In the genomic region with DNA sequence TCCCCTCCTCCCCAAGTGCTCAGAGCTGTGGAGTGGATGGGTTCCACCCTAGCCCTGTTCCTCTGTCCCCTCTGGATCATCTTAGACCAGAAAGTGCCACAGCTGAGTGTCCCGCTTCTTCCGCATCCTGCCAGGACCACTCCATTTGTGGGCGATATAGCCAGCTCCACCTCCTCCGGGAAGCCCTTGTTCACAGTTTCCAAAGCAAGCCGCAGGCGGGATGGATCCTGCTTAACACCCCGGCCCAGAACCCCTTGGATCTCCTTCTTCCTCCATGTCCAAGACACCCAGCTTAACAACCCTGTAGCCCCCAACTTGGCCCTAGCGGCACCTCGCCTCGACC, we compare ENCODE assay signal across 8 cellular contexts. TPM values are rescaled to one million over a fixed set of nuclear protein-coding genes. Genes with fewer than 3 reads are reported as not detected.
DNase-seq lines count a peak whose midpoint lies in the region; ATAC-seq and TF ChIP-seq lines count a peak whose summit lies in the region.

No MANE protein-coding gene starts in this region.

- no peaks in the 10 kb centered on the region for H3K9me2 ChIP-seq in HCT116 (ENCODE audit: insufficient read depth)
- H3K9me2 ChIP-seq in hepatocyte (replicated peaks; ENCODE audit: insufficient read depth) = no peaks in the 10 kb centered on the region

- H3K79me2 ChIP-seq in HCT116 (ENCODE audit: insufficient read depth, low read length) = peaks cover 25% of the 10 kb centered on the region
- H3K79me2 ChIP-seq in hepatocyte = peaks cover 36% of the 10 kb centered on the region

- POLR2A ChIA-PET in HCT116 (lab: Charles Lee) (interaction anchor here (0.9 to 1.5 kb wide), 4 partner anchors 8 to 215 kb away, joined by 3 to 4 read pairs (median 3); a partner anchor contains a TSS), WTC11 (lab: Charles Lee) (interaction anchor here (1.1 kb wide), 1 partner anchor 43 kb away, joined by 4 read pairs; a partner anchor contains a TSS)

- no peak overlapping the region for H2AFZ ChIP-seq in HCT116 (ENCODE audit: low read depth, low read length, poor library complexity, severe bottlenecking)
- peak overlapping the region; percentile 72 for H2AFZ ChIP-seq in hepatocyte

- peak overlapping the region; percentile 80 for H3K9ac ChIP-seq in HCT116 (ENCODE audit: low read length)

- H3K36me3 ChIP-seq in HCT116 (ENCODE audit: control insufficient read depth in 1 of 2, insufficient read depth in 2 of 2, low read length in 2 of 2) (peaks cover 14 to 19% of the 10 kb centered on the region in 2 experiments), hepatocyte (replicated peaks; ENCODE audit: insufficient read depth, low read depth) (no peaks in the 10 kb centered on the region), spleen (peaks cover 0 to 33% (median 5%) of the 10 kb centered on the region in 6 donors)

- ATAC-seq in HCT116 = peak; percentile 7; the same call in 1 of the 2 replicates
- peak; percentile 30; the same call in 1 of the 2 replicates for ATAC-seq in WTC11
- no peak for ATAC-seq in GM18519 (IDR thresholded peaks at IDR 0.05; ENCODE audit: low FRiP score, unreplicated experiment)

- RAD21 ChIA-PET in HCT116 (lab: Charles Lee; ENCODE audit: low non-redundant PET in 1 of 2, low total read pairs in 2 of 2, uncharacterized antibody in 2 of 2, unreplicated experiment in 2 of 2) = no interaction called here

- H3K27ac ChIP-seq in HCT116 (ENCODE audit: low read depth, low read length) (peak overlapping the region; percentile 87), hepatocyte (peak overlapping the region; percentile 91), spleen (peak overlapping the region; percentile 82 to 93 (median 90))

- H3K4me3 Mint-ChIP-seq in WTC11 = peak overlapping the region; percentile 93

- intact Hi-C loops in HCT116 (cut with micrococcal nuclease) = no loop called here
- intact Hi-C loops in spleen (cut with DNase I; ENCODE audit: low total_unique reads) = no loop called here

- H3K4me2 ChIP-seq in HCT116 (ENCODE audit: low read length) = peak overlapping the region; percentile 91
- H3K4me2 ChIP-seq in hepatocyte = peak overlapping the region; percentile 79

- TF ChIP-seq CTCF in HCT116 (IDR thresholded peaks at IDR 0.05 in 2 of 3, conservative IDR thresholded peaks at IDR 0.05 in 1 of 3; ENCODE audit: borderline replicate concordance in 1 of 3, insufficient read depth in 1 of 3, low read depth in 2 of 3, low read length in 2 of 3) (no peak), WTC11 (IDR thresholded peaks at IDR 0.05) (no peak), hepatocyte (IDR thresholded peaks at IDR 0.05; ENCODE audit: poor library complexity) (no peak), spleen (IDR thresholded peaks at IDR 0.05 in 8 of 11, conservative IDR thresholded peaks at IDR 0.05 in 3 of 11) (peak in 1 of 11 experiments; percentile 9)

- CTCF ChIA-PET in HCT116 (lab: Charles Lee) (interaction anchor here (1.4 to 1.9 kb wide), 2 partner anchors 23 to 196 kb away, joined by 3 to 7 read pairs; no protein-coding TSS in a partner anchor), WTC11 (lab: Charles Lee) (interaction anchor here (0.6 to 1.7 kb wide), 9 partner anchors 23 to 250 kb away, joined by 3 to 5 read pairs (median 3); a partner anchor contains a TSS)

- peaks cover 15% of the 10 kb centered on the region for H3K4me1 Mint-ChIP-seq in WTC11

- peaks cover 11% of the 10 kb centered on the region for H3K27me3 Mint-ChIP-seq in WTC11 (ENCODE audit: low read depth)

- H3K4me1 ChIP-seq in HCT116 (ENCODE audit: control insufficient read depth in 1 of 2, insufficient read depth in 2 of 2, low read length in 2 of 2) = peaks cover 9 to 33% of the 10 kb centered on the region in 2 experiments
- H3K4me1 ChIP-seq in hepatocyte (ENCODE audit: insufficient read depth) = peaks cover 23% of the 10 kb centered on the region
- H3K4me1 ChIP-seq in spleen = peaks cover 44 to 85% (median 72%) of the 10 kb centered on the region in 6 donors

- peaks cover 17% of the 10 kb centered on the region for H3K36me3 Mint-ChIP-seq in WTC11

- H3K4me3 ChIP-seq in HCT116 (replicated peaks in 1 of 2; ENCODE audit: low read depth in 1 of 2, low read length in 2 of 2) (peak overlapping the region; percentile 79 to 89), hepatocyte (no peak overlapping the region), spleen (peak overlapping the region; percentile 63 to 100 (median 90))

- H3K9me3 Mint-ChIP-seq in WTC11 = no peaks in the 10 kb centered on the region

- no peaks in the 10 kb centered on the region for H4K20me1 ChIP-seq in HCT116 (ENCODE audit: insufficient read depth)
- H4K20me1 ChIP-seq in hepatocyte (ENCODE audit: insufficient read depth, poor library complexity, severe bottlenecking) = no peaks in the 10 kb centered on the region

- no peak for TF ChIP-seq RAD21 in HCT116 (IDR thresholded peaks at IDR 0.05; ENCODE audit: low read depth)

- peak overlapping the region; percentile 47 for H3K27ac Mint-ChIP-seq in WTC11

- TF ChIP-seq POLR2A in HCT116 (IDR thresholded peaks at IDR 0.05; ENCODE audit: borderline replicate concordance, extremely low read depth, insufficient read depth, insufficient read length) (no peak), spleen (IDR thresholded peaks at IDR 0.05) (no peak)

- DNase-seq in HCT116 (ENCODE audit: low read depth, low spot score) = no peak
- DNase-seq in WTC11 (ENCODE audit: low spot score) = no peak
- DNase-seq in hepatocyte (ENCODE audit: low spot score) = no peak
- no peak for DNase-seq in spleen
- DNase-seq in NCI-H1105 treated with DMSO at 0.1 percent for 48 hours (lab: John Stamatoyannopoulos, UW) = no peak
- no peak for DNase-seq in activated gamma-delta T cell (lab: John Stamatoyannopoulos, UW)
- DNase-seq in DMS79 treated with DMSO at 0.1 percent for 48 hours (lab: John Stamatoyannopoulos, UW) = no peak

- 74% methylated on average over 10 of the region's 10 CpGs for WGBS in hepatocyte (ENCODE audit: low lambda C conversion rate, missing lambda C conversion rate)
- 40 to 53% (median 48%) methylated on average over 10 of the region's 10 CpGs for WGBS in spleen, 5 donors

- H3K9me3 ChIP-seq in HCT116 (ENCODE audit: control insufficient read depth in 1 of 2, insufficient read depth in 1 of 2, low read depth in 1 of 2, low read length in 2 of 2) = no peaks in the 10 kb centered on the region
- H3K9me3 ChIP-seq in hepatocyte (ENCODE audit: low read depth) = no peaks in the 10 kb centered on the region
- no peaks in the 10 kb centered on the region for H3K9me3 ChIP-seq in spleen

- H3K27me3 ChIP-seq in HCT116 (ENCODE audit: insufficient read depth, low read length) = no peaks in the 10 kb centered on the region
- no peaks in the 10 kb centered on the region for H3K27me3 ChIP-seq in hepatocyte
- no peaks in the 10 kb centered on the region for H3K27me3 ChIP-seq in spleen (replicated peaks in 1 of 7)

- BruUV-seq in HCT116 (replicated peaks; lab: Mats Ljungman, UMichigan) = TSS peak; percentile 96

TF ChIP-seq in HCT116, 20 proteins besides CTCF, POLR2A, EP300 and RAD21 (continues in another document):
- no peak for TF ChIP-seq JUND (IDR thresholded peaks at IDR 0.05)
- TF ChIP-seq, protein P1, sequence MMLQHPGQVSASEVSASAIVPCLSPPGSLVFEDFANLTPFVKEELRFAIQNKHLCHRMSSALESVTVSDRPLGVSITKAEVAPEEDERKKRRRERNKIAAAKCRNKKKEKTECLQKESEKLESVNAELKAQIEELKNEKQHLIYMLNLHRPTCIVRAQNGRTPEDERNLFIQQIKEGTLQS (IDR thresholded peaks at IDR 0.05) = no peak
- TF ChIP-seq CBX3 (IDR thresholded peaks at IDR 0.05; ENCODE audit: low read depth) = no peak
- no peak for TF ChIP-seq EZH2 (IDR thresholded peaks at IDR 0.05)
- no peak for TF ChIP-seq SRF (IDR thresholded peaks at IDR 0.05; ENCODE audit: low read depth)
- no peak for TF ChIP-seq SP1 (IDR thresholded peaks at IDR 0.05; ENCODE audit: low read depth)
- no peak for TF ChIP-seq POLR2AphosphoS5 (IDR thresholded peaks at IDR 0.05; ENCODE audit: low read depth, low read length)

TF ChIP-seq in WTC11, 78 proteins besides CTCF, POLR2A, EP300 and RAD21 (continues in another document):
- TF ChIP-seq, protein P2, sequence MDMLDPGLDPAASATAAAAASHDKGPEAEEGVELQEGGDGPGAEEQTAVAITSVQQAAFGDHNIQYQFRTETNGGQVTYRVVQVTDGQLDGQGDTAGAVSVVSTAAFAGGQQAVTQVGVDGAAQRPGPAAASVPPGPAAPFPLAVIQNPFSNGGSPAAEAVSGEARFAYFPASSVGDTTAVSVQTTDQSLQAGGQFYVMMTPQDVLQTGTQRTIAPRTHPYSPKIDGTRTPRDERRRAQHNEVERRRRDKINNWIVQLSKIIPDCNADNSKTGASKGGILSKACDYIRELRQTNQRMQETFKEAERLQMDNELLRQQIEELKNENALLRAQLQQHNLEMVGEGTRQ (CRISPR knock-in tag; IDR thresholded peaks at IDR 0.05) = no peak

RNA-seq across cellular contexts. Expression of a gene that starts 0.5 kb away (rescaled TPM):
- total RNA-seq in HCT116 (2021; ENCODE audit: unreplicated experiment) (74.0 TPM), WTC11 (2021) (39.1 to 43.0 TPM (median 39.4 TPM) in 3 replicates), hepatocyte (81.8 and 85.3 TPM in 2 replicates), spleen (10 to 100 TPM; 25.3 to 40.8 (median 33.8) TPM)
- 97.3 and 97.6 TPM in 2 replicates for polyA plus RNA-seq in HCT116 (2012)
- polyA plus RNA-seq in hepatocyte (90.1 and 91.2 TPM in 2 replicates), spleen (10 to 100 TPM; 13.0 to 25.3 (median 15.4) TPM)

RNA-seq across cellular contexts. Expression of a gene that starts 28.0 kb away (rescaled TPM):
- total RNA-seq in HCT116 (2021; ENCODE audit: unreplicated experiment) = 0.15 TPM
- 0.14 and 0.16 TPM in 2 replicates for polyA plus RNA-seq in HCT116 (2012)
- not detected in 3 replicates for total RNA-seq in WTC11 (2021)
- total RNA-seq in hepatocyte = not detected in 2 replicates
- polyA plus RNA-seq in hepatocyte = not detected in 2 replicates
- total RNA-seq in spleen = 1 to 10 TPM; 2.3 to 7.7 (median 4.2) TPM
- polyA plus RNA-seq in spleen = 1 to 10 TPM in 1 of 3 donors, under 1 TPM in 1, not detected in 1; 0.55 to 3.8 TPM

RNA-seq across cellular contexts. Expression of a gene that starts 41.5 kb away (rescaled TPM):
- total RNA-seq in HCT116 (2021; ENCODE audit: unreplicated experiment) = 100 TPM
- 139 and 142 TPM in 2 replicates for polyA plus RNA-seq in HCT116 (2012)
- total RNA-seq in WTC11 (2021) = 60.8 to 71.1 TPM (median 66.3 TPM) in 3 replicates
- 52.5 and 59.1 TPM in 2 replicates for total RNA-seq in hepatocyte
- polyA plus RNA-seq in hepatocyte = 45.7 and 47.4 TPM in 2 replicates
- total RNA-seq in spleen = 100 to 1,000 TPM in 1 of 7 donors, 10 to 100 TPM in 6; 57.5 to 109 (median 68.2) TPM
- polyA plus RNA-seq in spleen = 10 to 100 TPM; 47.3 to 71.4 (median 59.8) TPM

RNA-seq across cellular contexts. Expression of a gene that starts 43.2 kb away (rescaled TPM):
- total RNA-seq in HCT116 (2021; ENCODE audit: unreplicated experiment) = 34.0 TPM
- 34.5 and 39.8 TPM in 2 replicates for polyA plus RNA-seq in HCT116 (2012)
- total RNA-seq in WTC11 (2021) = 31.3 to 36.2 TPM (median 34.9 TPM) in 3 replicates
- 2.6 TPM in 2 replicates for total RNA-seq in hepatocyte
- 3.7 and 5.7 TPM in 2 replicates for polyA plus RNA-seq in hepatocyte
- 1 to 10 TPM; 1.6 to 4.4 (median 2.5) TPM for total RNA-seq in spleen
- 1 to 10 TPM; 2.4 to 3.2 (median 3.2) TPM for polyA plus RNA-seq in spleen

RNA-seq across cellular contexts. Expression of a gene that starts 48.1 kb away (rescaled TPM):
- 16.6 TPM for total RNA-seq in HCT116 (2021; ENCODE audit: unreplicated experiment)
- polyA plus RNA-seq in HCT116 (2012) = 18.3 and 18.8 TPM in 2 replicates
- total RNA-seq in WTC11 (2021) = 5.1 to 7.0 TPM (median 6.0 TPM) in 3 replicates
- total RNA-seq in hepatocyte = 6.2 and 8.0 TPM in 2 replicates
- polyA plus RNA-seq in hepatocyte = 8.4 and 10.7 TPM in 2 replicates
- total RNA-seq in spleen = 10 to 100 TPM; 26.3 to 77.8 (median 55.8) TPM
- polyA plus RNA-seq in spleen = 10 to 100 TPM; 29.2 to 37.2 (median 33.6) TPM
